Comparison of ENCODE assay signal across 8 cellular contexts in the genomic region with DNA sequence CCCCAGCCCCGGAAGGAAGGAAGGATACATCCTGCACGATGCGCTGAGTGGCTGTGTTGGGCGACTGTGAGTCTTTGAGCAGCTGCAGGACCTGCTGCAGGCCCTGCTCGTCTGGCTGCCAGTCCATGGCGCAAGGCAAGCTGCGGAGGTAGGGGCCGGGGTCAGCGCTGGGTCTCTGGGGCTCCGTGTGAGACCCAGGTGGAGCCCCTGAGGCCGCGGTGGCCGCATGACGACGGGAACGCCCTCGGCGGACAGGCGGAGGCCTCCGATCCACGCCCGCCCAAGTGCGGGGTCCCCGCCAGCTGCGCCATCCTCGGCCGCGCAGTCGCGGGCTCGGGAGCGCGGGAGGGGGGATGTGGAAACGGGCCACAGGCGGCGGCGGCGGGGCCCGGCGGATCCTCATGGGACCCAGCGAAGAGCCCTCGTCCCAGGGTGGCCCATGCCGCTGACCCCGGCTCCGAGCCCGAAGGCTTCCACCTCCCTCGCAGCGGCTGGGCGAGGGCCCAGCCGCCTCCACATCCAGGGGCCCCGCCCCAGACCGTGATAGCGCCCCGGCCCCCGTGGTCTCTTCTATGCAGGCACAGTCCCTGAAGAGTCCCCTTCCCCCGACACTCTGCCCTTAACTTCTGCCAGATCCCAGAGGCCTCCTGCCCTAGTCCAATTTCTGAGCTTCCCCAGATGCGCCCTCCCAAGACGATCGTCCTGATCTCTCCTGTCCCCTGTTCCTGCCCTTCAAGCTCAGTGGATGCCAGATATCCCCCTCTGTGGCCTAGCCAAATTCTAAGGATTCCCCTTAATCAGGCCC. TPM values are rescaled to one million over a fixed set of nuclear protein-coding genes. Genes with fewer than 3 reads are reported as not detected.
DNase-seq lines count a peak whose midpoint lies in the region; ATAC-seq and TF ChIP-seq lines count a peak whose summit lies in the region.

No MANE protein-coding gene starts in this region.

- ATAC-seq in activated B cell treated with CpG ODN at 0.5 μM for 24 hours (ENCODE audit: low read depth) (no peak), GM18520 (IDR thresholded peaks at IDR 0.05; ENCODE audit: unreplicated experiment) (no peak), GM19455 (IDR thresholded peaks at IDR 0.05; ENCODE audit: unreplicated experiment) (no peak)

- peaks cover 44% of the 10 kb centered on the region for H3K4me1 Mint-ChIP-seq in activated B cell treated with CpG ODN at 0.5 μM for 24 hours

- in situ Hi-C loops in HAP-1 (cut with MboI; ENCODE audit: low sequenced_read_pairs): no loop called here

- no peaks in the 10 kb centered on the region for H3K27me3 Mint-ChIP-seq in activated B cell treated with CpG ODN at 0.5 μM for 24 hours

- intact Hi-C loops in activated B cell treated with CpG ODN at 0.5 μM for 24 hours (cut with micrococcal nuclease): loop anchor here (5.0 kb wide), 4 partner anchors 39 to 216 kb away; partner anchors contain the start of genes CALR, DHPS, MAN2B1 and WDR83

- CTCF ChIA-PET in activated B cell treated with CpG ODN at 0.5 μM for 24 hours (lab: Charles Lee): interaction anchor here (1.1 to 3.6 kb wide), 3 partner anchors 13 to 75 kb away, joined by 3 to 14 read pairs (median 8); partner anchors contain the start of gene TRIR

- H3K9me3 ChIP-seq in HAP-1 (no peaks in the 10 kb centered on the region), neutrophil (no peaks in the 10 kb centered on the region)

- H3K4me3 ChIP-seq in HAP-1 (peak overlapping the region; percentile 52), neutrophil (ENCODE audit: low read depth in 1 of 2, low read length in 1 of 2) (peak overlapping the region; percentile 62 to 81)

- POLR2A ChIA-PET in activated B cell treated with CpG ODN at 0.5 μM for 24 hours (lab: Charles Lee): interaction anchor here (0.6 to 7.0 kb wide), 4 partner anchors 15 to 72 kb away, joined by 3 to 121 read pairs (median 4); partner anchors contain the start of genes FBXW9, GET3, MAN2B1 and TRIR

- peak overlapping the region; percentile 74 for H3K27ac Mint-ChIP-seq in activated B cell treated with CpG ODN at 0.5 μM for 24 hours

- H3K36me3 ChIP-seq in HAP-1 (replicated peaks): peaks cover 41% of the 10 kb centered on the region
- peaks cover 24% of the 10 kb centered on the region for H3K36me3 ChIP-seq in neutrophil

- TF ChIP-seq CTCF in activated B cell treated with CpG ODN at 0.5 μM for 24 hours (IDR thresholded peaks at IDR 0.05) (no peak), neutrophil (IDR thresholded peaks at IDR 0.05) (no peak)

- H3K27me3 ChIP-seq in HAP-1 (ENCODE audit: low read depth) (no peaks in the 10 kb centered on the region), neutrophil (peaks cover 11% of the 10 kb centered on the region)

- DNase-seq in HAP-1 (ENCODE audit: low spot score in 2 of 2) (no peak), activated B cell treated with CpG ODN at 0.5 μM for 24 hours (no peak), fibroblast of peridontal ligament (ENCODE audit: extremely low read depth) (peak; percentile 16), DMS153 treated with DMSO at 0.1 percent for 48 hours (lab: John Stamatoyannopoulos, UW; ENCODE audit: unreplicated experiment) (no peak)
- no peak for DNase-seq in stimulated activated CD4-positive, alpha-beta T cell treated with anti-CD3 and anti-CD28 coated beads, Interleukin-4, amount 100 ng/mL, for 1 hour

- H3K9me3 Mint-ChIP-seq in activated B cell treated with CpG ODN at 0.5 μM for 24 hours: no peaks in the 10 kb centered on the region

- H3K4me1 ChIP-seq in HAP-1 (no peaks in the 10 kb centered on the region), neutrophil (ENCODE audit: control insufficient read depth in 1 of 2, insufficient read depth in 1 of 2, low read depth in 1 of 2, low read length in 1 of 2) (peaks cover 33 to 35% of the 10 kb centered on the region in 2 experiments)

- H3K36me3 Mint-ChIP-seq in activated B cell treated with CpG ODN at 0.5 μM for 24 hours (ENCODE audit: low read depth): peaks cover 38% of the 10 kb centered on the region

- H3K27ac ChIP-seq in neutrophil: peak overlapping the region; percentile 84

- peak overlapping the region; percentile 89 for H3K4me3 Mint-ChIP-seq in activated B cell treated with CpG ODN at 0.5 μM for 24 hours

RNA-seq across cellular contexts. Expression of gene TNPO2, which starts 2.7 kb away (rescaled TPM):
- total RNA-seq in activated B cell treated with CpG ODN at 0.5 μM for 24 hours: 73.9 and 91.5 TPM in 2 replicates

RNA-seq across cellular contexts. Expression of gene TRIR, which starts 13.4 kb away (rescaled TPM):
- total RNA-seq in activated B cell treated with CpG ODN at 0.5 μM for 24 hours: 164 and 183 TPM in 2 replicates

RNA-seq across cellular contexts. Expression of gene GET3, which starts 16.2 kb away (rescaled TPM):
- total RNA-seq in activated B cell treated with CpG ODN at 0.5 μM for 24 hours: 59.6 and 63.5 TPM in 2 replicates

RNA-seq across cellular contexts. Expression of gene FBXW9, which starts 24.6 kb away (rescaled TPM):
- 4.7 and 5.2 TPM in 2 replicates for total RNA-seq in activated B cell treated with CpG ODN at 0.5 μM for 24 hours

RNA-seq across cellular contexts. Expression of gene BEST2, which starts 30.5 kb away (rescaled TPM):
- not detected in 2 replicates for total RNA-seq in activated B cell treated with CpG ODN at 0.5 μM for 24 hours
